14 cellular contexts compared by ENCODE assay signal in the genomic region with DNA sequence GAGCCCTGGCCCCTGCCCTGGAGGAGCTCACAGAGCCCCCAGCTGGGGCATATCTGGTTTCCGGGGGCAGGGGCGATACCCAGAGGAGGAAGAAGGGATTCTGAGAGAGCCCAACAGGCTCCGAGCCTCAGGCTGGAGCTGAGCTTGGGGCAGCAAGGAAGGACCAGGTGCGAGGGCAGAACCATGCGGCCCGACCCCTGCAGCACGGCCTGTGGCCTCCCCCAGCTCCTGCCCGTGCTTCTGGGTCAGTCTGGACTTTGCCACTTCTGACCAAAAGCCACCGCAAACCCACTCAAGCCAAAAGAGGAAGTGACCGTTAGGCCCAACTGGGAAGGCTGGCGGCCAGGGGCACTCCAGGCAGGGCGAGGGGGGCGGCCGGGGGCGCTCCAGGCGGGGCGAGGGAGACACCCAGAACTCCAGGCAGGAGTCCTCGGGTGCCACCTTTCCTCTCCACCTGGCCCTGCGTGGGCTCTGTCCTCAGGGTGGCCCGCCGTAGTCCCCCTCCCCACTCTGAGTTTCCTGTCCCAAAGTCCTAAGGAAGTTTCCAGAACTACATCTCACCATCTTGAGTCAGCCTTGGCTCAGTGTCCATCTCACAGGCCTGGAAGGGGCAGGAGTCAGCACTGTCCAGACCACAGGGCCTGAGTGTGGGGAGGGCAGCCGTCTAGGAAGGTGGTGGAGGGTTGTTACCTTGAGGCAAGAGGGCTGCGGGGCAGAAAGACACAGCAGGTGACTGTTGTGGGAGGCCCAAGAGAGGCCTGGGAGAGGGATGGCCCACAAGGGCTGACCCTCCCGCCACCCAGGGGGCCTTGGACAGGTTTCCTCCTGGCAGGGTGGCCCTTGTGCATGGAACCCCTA. TPM values are rescaled to one million over a fixed set of nuclear protein-coding genes. Genes with fewer than 3 reads are reported as not detected.
A peak's percentile ranks its signal among the peaks of the same experiment; 100 is the strongest.
DNase-seq lines count a peak whose midpoint lies in the region; ATAC-seq and TF ChIP-seq lines count a peak whose summit lies in the region.
"Had no signal": no experiment of that assay in that cellular context is flagged by ENCODE, and none has a peak within 500 bp of the region (broad histone marks: within the 10 kb centered on the region; RNA-seq: fewer than 3 reads in every experiment).

No MANE protein-coding gene starts in this region.

- H3K27ac Mint-ChIP-seq in CD4-positive, alpha-beta T cell, result peak overlapping the region; percentile 85
- H3K27ac Mint-ChIP-seq: nephron progenitor cell had no signal

- H3K27me3 Mint-ChIP-seq in CD4-positive, alpha-beta T cell, result no peaks in the 10 kb centered on the region

- intact Hi-C loops in CD4-positive, alpha-beta T cell (cut with DNase I, micrococcal nuclease), result no loop called here

- POLR2A ChIA-PET in CD4-positive, alpha-beta T cell (lab: Charles Lee), result interaction anchor here (0.9 to 4.6 kb wide), 7 partner anchors 13 to 61 kb away, joined by 3 to 23 read pairs (median 7); a partner anchor contains a TSS
- POLR2A ChIA-PET in GM10248 (lab: Yijun Ruan, JAX), result no interaction called here

- 76 to 83% methylated on average over 24 of the region's 24 CpGs for WGBS in esophagus, 2 donors

- H3K36me3 ChIP-seq in Peyer's patch, result peaks cover 0 to 9% (median 0%) of the 10 kb centered on the region in 3 donors
- H3K36me3 ChIP-seq in esophagus (ENCODE audit: control insufficient read depth in 2 of 2, insufficient read depth in 2 of 2, low read length in 1 of 2), result peaks cover 0 to 4% of the 10 kb centered on the region in 2 donors
- H3K36me3 ChIP-seq in parathyroid adenoma (ENCODE audit: control insufficient read depth, insufficient read depth, low read length), result no peaks in the 10 kb centered on the region

- no peak overlapping the region for H3K4me3 ChIP-seq in Peyer's patch
- no peak overlapping the region for H3K4me3 ChIP-seq in esophagus (ENCODE audit: low read depth in 1 of 2, low read length in 2 of 2)
- H3K4me3 ChIP-seq in parathyroid adenoma (ENCODE audit: low read depth, low read length), result no peak overlapping the region

- TF ChIP-seq POLR2A in Peyer's patch (IDR thresholded peaks at IDR 0.05), result no peak

- peaks cover 0 to 38% (median 24%) of the 10 kb centered on the region in 4 donors for H3K4me1 ChIP-seq in Peyer's patch
- H3K4me1 ChIP-seq in esophagus (ENCODE audit: control insufficient read depth in 2 of 2, insufficient read depth in 2 of 2, low read length in 1 of 2), result peaks cover 3 to 24% of the 10 kb centered on the region in 2 donors
- H3K4me1 ChIP-seq in parathyroid adenoma, result no peaks in the 10 kb centered on the region

- H3K4me3 Mint-ChIP-seq in CD4-positive, alpha-beta T cell, result peak overlapping the region; percentile 82
- H3K4me3 Mint-ChIP-seq: nephron progenitor cell had no signal

- H3K9ac ChIP-seq in parathyroid adenoma, result no peak overlapping the region

- H3K36me3 Mint-ChIP-seq in CD4-positive, alpha-beta T cell (ENCODE audit: low read depth), result peaks cover 10% of the 10 kb centered on the region

- H3K27ac ChIP-seq in CD4-positive, alpha-beta T cell (ENCODE audit: low read depth, low read length), result no peak overlapping the region
- peak overlapping the region in 3 of 4 donors; percentile 55 to 62 (median 61) for H3K27ac ChIP-seq in Peyer's patch
- H3K27ac ChIP-seq in esophagus (ENCODE audit: low read depth in 2 of 2, low read length in 1 of 2), result peak overlapping the region; percentile 37 to 66
- peak overlapping the region; percentile 54 for H3K27ac ChIP-seq in parathyroid adenoma

- H3K27me3 ChIP-seq in CD4-positive, alpha-beta T cell (ENCODE audit: control insufficient read depth, insufficient read depth, low read length), result no peaks in the 10 kb centered on the region
- H3K27me3 ChIP-seq in Peyer's patch (no peaks in the 10 kb centered on the region), esophagus (ENCODE audit: control insufficient read depth in 1 of 2, insufficient read depth in 2 of 2, low read length in 2 of 2) (no peaks in the 10 kb centered on the region), parathyroid adenoma (ENCODE audit: control insufficient read depth, insufficient read depth, low read length) (no peaks in the 10 kb centered on the region)

- H3K79me2 ChIP-seq in parathyroid adenoma, result no peaks in the 10 kb centered on the region

- H3K4me2 ChIP-seq in parathyroid adenoma (ENCODE audit: low read length), result no peak overlapping the region

- CTCF ChIA-PET in CD4-positive, alpha-beta T cell (lab: Charles Lee), result interaction anchor here (2.0 to 2.8 kb wide), 2 partner anchors 9 to 30 kb away, joined by 4 to 12 read pairs; no protein-coding TSS in a partner anchor
- CTCF ChIA-PET in GM10248 (lab: Yijun Ruan, JAX), result interaction anchor here (1.0 to 5.8 kb wide), 10 partner anchors 9 to 65 kb away, joined by 3 to 33 read pairs (median 4); no protein-coding TSS in a partner anchor

- DNase-seq in CD4-positive, alpha-beta T cell, result no peak
- DNase-seq in Peyer's patch (no peak), NCI-H510A (lab: John Stamatoyannopoulos, UW) (no peak), GM10248 (ENCODE audit: extremely low spot score) (no peak), ACHN (no peak)
- DNase-seq in NK-92 treated with Interleukin-12 subunit alpha and Interleukin-12 subunit beta, amount 100 ng/mL, for 24 hours (lab: John Stamatoyannopoulos, UW), result no peak
- DNase-seq: amniotic stem cell, NCI-H526 treated with DMSO at 0.1 percent for 48 hours, nephron progenitor cell, T1000 had no signal

- peaks cover 40% of the 10 kb centered on the region for H3K4me1 Mint-ChIP-seq in CD4-positive, alpha-beta T cell (ENCODE audit: low read depth)

- no peaks in the 10 kb centered on the region for H3K9me3 ChIP-seq in CD4-positive, alpha-beta T cell (ENCODE audit: control insufficient read depth, low read length)
- H3K9me3 ChIP-seq in Peyer's patch (no peaks in the 10 kb centered on the region), esophagus (ENCODE audit: control insufficient read depth in 2 of 2, insufficient read depth in 1 of 2, low read depth in 1 of 2, low read length in 1 of 2) (no peaks in the 10 kb centered on the region), parathyroid adenoma (ENCODE audit: control insufficient read depth, low read length) (no peaks in the 10 kb centered on the region)

- in situ Hi-C loops in ACHN (cut with HindIII; ENCODE audit: low pct_ligation_motif_present, low pct_unique_long_range_greater_than_20kb, low sequenced_read_pairs), result no loop called here

- ATAC-seq in CD4-positive, alpha-beta T cell (ENCODE audit: poor library complexity), result no peak
- ATAC-seq: HCT116 had no signal

- H2AFZ ChIP-seq in parathyroid adenoma, result no peak overlapping the region

- H3K9me3 Mint-ChIP-seq in CD4-positive, alpha-beta T cell, result no peaks in the 10 kb centered on the region

- TF ChIP-seq CTCF in CD4-positive, alpha-beta T cell (IDR thresholded peaks at IDR 0.05), result no peak
- no peak for TF ChIP-seq CTCF in Peyer's patch (IDR thresholded peaks at IDR 0.05)
- no peak for TF ChIP-seq CTCF in parathyroid adenoma (IDR thresholded peaks at IDR 0.05)
- TF ChIP-seq CTCF in GM10248 (IDR thresholded peaks at IDR 0.05; ENCODE audit: control extremely low read depth, extremely low read depth, low read depth, missing control alignments), result no peak

RNA-seq across cellular contexts. Expression of a gene that starts 0.9 kb away (rescaled TPM):
- 1 to 10 TPM; 3.6 to 4.2 TPM for total RNA-seq in CD4-positive, alpha-beta T cell
- total RNA-seq in Peyer's patch, result 10 to 100 TPM in 1 of 4 donors, 1 to 10 TPM in 2, not detected in 1; 1.9 to 12.4 (median 3.6) TPM
- 1 to 10 TPM; 3.0 to 6.5 TPM for polyA plus RNA-seq in esophagus
- total RNA-seq: HT1080 had no signal

RNA-seq across cellular contexts. Expression of a gene that starts 13.8 kb away (rescaled TPM):
- 100 to 1,000 TPM; 141 to 145 TPM for total RNA-seq in CD4-positive, alpha-beta T cell
- total RNA-seq in Peyer's patch, result 1,000 to 10,000 TPM in 2 of 4 donors, 100 to 1,000 TPM in 2; 366 to 1,291 (median 1,007) TPM
- 10 to 100 TPM; 59.2 to 66.8 TPM for polyA plus RNA-seq in esophagus

RNA-seq across cellular contexts. Expression of a gene that starts 27.9 kb away (rescaled TPM):
- 100 to 1,000 TPM; 260 to 267 TPM for total RNA-seq in CD4-positive, alpha-beta T cell
- 100 to 1,000 TPM; 287 to 417 (median 348) TPM for total RNA-seq in Peyer's patch
- polyA plus RNA-seq in esophagus, result 100 to 1,000 TPM in 1 of 2 donors, 10 to 100 TPM in 1; 94.8 to 111 TPM
